In the genomic region with DNA sequence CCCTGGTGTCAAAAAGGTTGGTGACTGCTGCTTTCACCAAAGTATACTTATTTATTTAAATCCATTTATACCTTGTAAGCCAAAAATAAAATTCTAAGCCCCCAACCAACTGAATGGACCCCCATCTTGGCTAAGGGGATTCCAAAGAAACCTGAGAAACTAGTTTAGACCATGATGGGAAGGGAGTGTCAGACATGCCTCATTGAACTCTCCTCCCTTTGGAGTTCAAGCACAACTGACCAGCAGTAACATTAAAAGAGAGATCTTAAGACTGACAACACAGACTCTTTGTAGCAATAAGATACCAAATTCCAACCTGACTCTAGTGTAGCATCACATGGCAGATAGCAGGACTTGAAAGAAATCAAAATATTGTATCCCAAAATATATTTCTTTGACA, we compare ENCODE assay signal across 15 cellular contexts.
DNase-seq lines count a peak whose midpoint lies in the region; ATAC-seq and TF ChIP-seq lines count a peak whose summit lies in the region.
"Had no signal": no experiment of that assay in that cellular context is flagged by ENCODE, and none has a peak within 500 bp of the region (broad histone marks: within the 10 kb centered on the region; RNA-seq: fewer than 3 reads in every experiment).

No MANE protein-coding gene starts in this region.

- H3K27me3 ChIP-seq in colonic mucosa, result no peaks in the 10 kb centered on the region
- no peaks in the 10 kb centered on the region for H3K27me3 ChIP-seq in mucosa of rectum (ENCODE audit: control insufficient read depth in 2 of 2, insufficient read depth in 2 of 2, low read length in 2 of 2)
- H3K27me3 ChIP-seq: BLaER1 had no signal

- DNase-seq in colonic mucosa, result no peak
- DNase-seq in renal cortical epithelial cell (ENCODE audit: low read depth), result peak; percentile 27
- DNase-seq in T-helper 1 cell, result no peak
- DNase-seq in SIG-M5 treated with dmso at 0.1 percent for 504 hours (lab: John Stamatoyannopoulos, UW; ENCODE audit: unreplicated experiment), result no peak
- DNase-seq: 8988T; CD4-positive, alpha-beta memory T cell; DMS153; DMS79 treated with DMSO at 0.1 percent for 48 hours; GF-D8; H9 had no signal

- H3K27ac ChIP-seq in colonic mucosa (peak overlapping the region; percentile 54), mucosa of rectum (ENCODE audit: low read depth in 2 of 2, low read length in 2 of 2) (peak overlapping the region; percentile 57 to 69)
- H3K27ac ChIP-seq: BLaER1 had no signal

- intact Hi-C loops in colonic mucosa (cut with DNase I), result no loop called here

- H3K36me3 ChIP-seq in colonic mucosa, result no peaks in the 10 kb centered on the region
- H3K36me3 ChIP-seq in mucosa of rectum (ENCODE audit: control insufficient read depth in 2 of 2, insufficient read depth in 2 of 2, low read length in 2 of 2), result no peaks in the 10 kb centered on the region
- H3K36me3 ChIP-seq: BLaER1 had no signal

- H3K9me3 ChIP-seq in colonic mucosa (no peaks in the 10 kb centered on the region), mucosa of rectum (ENCODE audit: control insufficient read depth in 2 of 2, low read length in 2 of 2) (no peaks in the 10 kb centered on the region)
- H3K9me3 ChIP-seq: BLaER1 had no signal

- no peak for TF ChIP-seq CTCF in colonic mucosa (IDR thresholded peaks at IDR 0.05)

- H3K4me3 ChIP-seq in colonic mucosa, result no peak overlapping the region
- H3K4me3 ChIP-seq in mucosa of rectum (ENCODE audit: low read length in 2 of 2), result no peak overlapping the region
- H3K4me3 ChIP-seq: BLaER1 had no signal

- no peak for ATAC-seq in GM18861 (IDR thresholded peaks at IDR 0.05; ENCODE audit: unreplicated experiment)
- ATAC-seq in GM21447 (IDR thresholded peaks at IDR 0.05; ENCODE audit: unreplicated experiment), result no peak
- ATAC-seq: HepG2 had no signal

- H3K4me1 ChIP-seq in colonic mucosa (peaks cover 10% of the 10 kb centered on the region), mucosa of rectum (ENCODE audit: control insufficient read depth in 2 of 2, insufficient read depth in 2 of 2, low read length in 2 of 2) (peaks cover 34 to 37% of the 10 kb centered on the region in 2 donors)
- H3K4me1 ChIP-seq: BLaER1 had no signal

- H3K9ac ChIP-seq in colonic mucosa (ENCODE audit: low read depth in 2 of 2, low read length in 2 of 2) (peak overlapping the region in 1 of 2 donors; percentile 9), mucosa of rectum (ENCODE audit: low read depth in 1 of 2, low read length in 2 of 2) (no peak overlapping the region)
- H3K9ac ChIP-seq: BLaER1 had no signal
